Comparison of ENCODE assay signal across 8 cellular contexts in genomic region chr15:32717290-32718081, GRCh38. TPM values are rescaled to one million over a fixed set of nuclear protein-coding genes. Genes with fewer than 3 reads are reported as not detected.
DNase-seq lines count a peak whose midpoint lies in the region; ATAC-seq and TF ChIP-seq lines count a peak whose summit lies in the region.

Gene GREM1 (plus strand): TSS chr15:32718004. CDS start chr15:32730691, 12,687 bp downstream.

- H3K4me3 Mint-ChIP-seq in activated naive CD4-positive, alpha-beta T cell treated with anti-CD3 and anti-CD28 coated beads for 36 hours: no peak within 1 kb of the TSS

- peaks cover 14% of the 10 kb centered on the region for H3K4me1 Mint-ChIP-seq in activated naive CD4-positive, alpha-beta T cell treated with anti-CD3 and anti-CD28 coated beads for 36 hours (ENCODE audit: low read depth)

- intact Hi-C loops in activated naive CD4-positive, alpha-beta T cell treated with anti-CD3 and anti-CD28 coated beads for 36 hours (cut with micrococcal nuclease): no loop called here

- TF ChIP-seq CTCF in GM10266 (IDR thresholded peaks at IDR 0.05; ENCODE audit: control insufficient read depth, insufficient read depth, low read depth, missing control alignments): no peak
- no peak for TF ChIP-seq CTCF in WI38 (IDR thresholded peaks at IDR 0.05; ENCODE audit: low read depth, low read length)
- no peak for TF ChIP-seq CTCF in retinal pigment epithelial cell (conservative IDR thresholded peaks at IDR 0.05; ENCODE audit: low read depth, low read length)

- no peaks in the 10 kb centered on the region for H3K36me3 Mint-ChIP-seq in activated naive CD4-positive, alpha-beta T cell treated with anti-CD3 and anti-CD28 coated beads for 36 hours (ENCODE audit: low read depth)
- H3K36me3 Mint-ChIP-seq in activated naive CD4-positive, alpha-beta T cell treated with anti-CD3 and anti-CD28 coated beads, Interleukin-2, amount 50 U/mL, for 72 hours: peaks cover 7 to 15% of the 10 kb centered on the region in 2 donors

- ATAC-seq in GM18858 (IDR thresholded peaks at IDR 0.05; ENCODE audit: unreplicated experiment): no peak
- no peak for ATAC-seq in GM19395 (IDR thresholded peaks at IDR 0.05; ENCODE audit: unreplicated experiment)
- ATAC-seq in activated naive CD4-positive, alpha-beta T cell treated with anti-CD3 and anti-CD28 coated beads, Interleukin-2, amount 50 U/mL, for 72 hours: no peak

- H3K9me3 Mint-ChIP-seq in activated naive CD4-positive, alpha-beta T cell treated with anti-CD3 and anti-CD28 coated beads for 36 hours: no peaks in the 10 kb centered on the region
- no peaks in the 10 kb centered on the region for H3K9me3 Mint-ChIP-seq in activated naive CD4-positive, alpha-beta T cell treated with anti-CD3 and anti-CD28 coated beads, Interleukin-2, amount 50 U/mL, for 72 hours

- CTCF ChIA-PET in activated naive CD4-positive, alpha-beta T cell treated with anti-CD3 and anti-CD28 coated beads for 36 hours (lab: Charles Lee): no interaction called here

- no peak within 1 kb of the TSS for H3K27ac Mint-ChIP-seq in activated naive CD4-positive, alpha-beta T cell treated with anti-CD3 and anti-CD28 coated beads for 36 hours
- no peak within 1 kb of the TSS for H3K27ac Mint-ChIP-seq in activated naive CD4-positive, alpha-beta T cell treated with anti-CD3 and anti-CD28 coated beads, Interleukin-2, amount 50 U/mL, for 72 hours

- H3K4me3 ChIP-seq in WI38 (ENCODE audit: low read depth, low read length): peak within 1 kb of the TSS; percentile 86
- peak within 1 kb of the TSS; percentile 44 for H3K4me3 ChIP-seq in iPS-11a (ENCODE audit: low read depth, low read length)
- H3K4me3 ChIP-seq in retinal pigment epithelial cell (ENCODE audit: low read length): peak within 1 kb of the TSS; percentile 62

- peaks cover 64% of the 10 kb centered on the region for H3K27me3 Mint-ChIP-seq in activated naive CD4-positive, alpha-beta T cell treated with anti-CD3 and anti-CD28 coated beads for 36 hours (ENCODE audit: low read depth)

- DNase-seq in GM10266 (ENCODE audit: extremely low spot score) (peak; percentile 44), retinal pigment epithelial cell (ENCODE audit: low read depth) (no peak)
- no peak for DNase-seq in activated naive CD4-positive, alpha-beta T cell treated with anti-CD3 and anti-CD28 coated beads for 36 hours
- no peak for DNase-seq in activated naive CD4-positive, alpha-beta T cell treated with anti-CD3 and anti-CD28 coated beads, Interleukin-2, amount 50 U/mL, for 72 hours (ENCODE audit: low spot score in 2 of 2)

RNA-seq across cellular contexts. Expression of gene GREM1, which starts in this region (rescaled TPM):
- not detected for total RNA-seq in activated naive CD4-positive, alpha-beta T cell treated with anti-CD3 and anti-CD28 coated beads for 36 hours
- total RNA-seq in activated naive CD4-positive, alpha-beta T cell treated with anti-CD3 and anti-CD28 coated beads, Interleukin-2, amount 50 U/mL, for 72 hours: not detected
